In the genomic region with DNA sequence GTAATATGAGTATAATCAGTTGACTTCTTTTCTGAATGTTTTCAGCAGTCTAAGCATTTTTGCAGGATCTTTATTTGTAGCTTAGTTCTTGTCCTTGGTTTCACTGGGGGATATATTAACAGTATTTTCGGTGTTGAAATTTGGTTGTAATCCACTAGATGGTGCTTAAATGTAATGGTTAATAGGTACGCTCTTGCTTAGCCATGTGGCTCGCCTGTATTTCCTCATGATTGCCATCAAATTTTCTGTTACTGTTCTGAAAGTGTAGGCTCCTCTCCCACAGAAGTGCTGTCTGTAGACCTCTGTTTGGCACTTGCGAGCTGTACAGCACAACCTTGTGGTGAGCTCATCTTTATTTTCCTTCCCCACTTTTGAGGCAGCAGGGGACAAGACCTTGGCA, we compare ENCODE assay signal across 14 cellular contexts. TPM values are rescaled to one million over a fixed set of nuclear protein-coding genes. Genes with fewer than 3 reads are reported as not detected.
DNase-seq lines count a peak whose midpoint lies in the region; ATAC-seq and TF ChIP-seq lines count a peak whose summit lies in the region.
"Had no signal": no experiment of that assay in that cellular context is flagged by ENCODE, and none has a peak within 500 bp of the region (broad histone marks: within the 10 kb centered on the region; RNA-seq: fewer than 3 reads in every experiment).

No MANE protein-coding gene starts in this region.

- 75 to 88% methylated on average over 4 of the region's 4 CpGs for WGBS in aorta, 2 donors

- no peak for TF ChIP-seq CTCF in epithelial cell of esophagus (IDR thresholded peaks at IDR 0.05; ENCODE audit: insufficient read depth, low read depth, low read length, missing control alignments)

- intact Hi-C loops in aorta (cut with DNase I), result no loop called here

- no peaks in the 10 kb centered on the region for H3K4me1 ChIP-seq in aorta (ENCODE audit: control insufficient read depth in 1 of 2, insufficient read depth in 2 of 2, low read length in 2 of 2)
- H3K4me1 ChIP-seq: SJSA1 had no signal

- H3K27me3 ChIP-seq in aorta (ENCODE audit: control insufficient read depth in 1 of 2, insufficient read depth in 2 of 2, low read length in 1 of 2), result no peaks in the 10 kb centered on the region
- H3K27me3 ChIP-seq: SJSA1 had no signal

- no peaks in the 10 kb centered on the region for H3K36me3 ChIP-seq in aorta (ENCODE audit: control insufficient read depth in 1 of 2, insufficient read depth in 2 of 2, low read length in 1 of 2)
- H3K36me3 ChIP-seq: SJSA1 had no signal

- no peak overlapping the region for H3K4me3 ChIP-seq in Jurkat, Clone E6-1 (ENCODE audit: low read length)
- H3K4me3 ChIP-seq in epithelial cell of esophagus (ENCODE audit: low read length) (no peak overlapping the region), aorta (ENCODE audit: low read length in 2 of 2) (no peak overlapping the region)
- H3K4me3 ChIP-seq: GM23248, SJSA1 had no signal

- H3K27ac ChIP-seq in aorta (ENCODE audit: low read depth in 1 of 2, low read length in 2 of 2), result no peak overlapping the region
- H3K27ac ChIP-seq: GM23248, SJSA1 had no signal

- DNase-seq in NCI-H1694 treated with DMSO at 0.1 percent for 48 hours (lab: John Stamatoyannopoulos, UW) (peak; percentile 1), NCI-H1694 (lab: John Stamatoyannopoulos, UW) (no peak), RKO (ENCODE audit: low spot score) (peak; percentile 53), epithelial cell of esophagus (ENCODE audit: low read depth) (peak; percentile 9), aorta (no peak), KG1 (lab: John Stamatoyannopoulos, UW) (no peak), COLO668 (lab: John Stamatoyannopoulos, UW; ENCODE audit: unreplicated experiment) (no peak)
- DNase-seq in Jurkat, Clone E6-1 (ENCODE audit: low read depth, low spot score), result peak; percentile 60
- DNase-seq: DMS153; GM23248; NCI-H345; posterior cingulate gyrus; stimulated activated CD8-positive, alpha-beta memory T cell treated with anti-CD3 and anti-CD28 coated beads, Interleukin-4, amount 100 ng/mL, for 48 hours had no signal

- peaks cover 7% of the 10 kb centered on the region for H3K9me3 ChIP-seq in aorta (ENCODE audit: control insufficient read depth, low read length)
- H3K9me3 ChIP-seq: SJSA1 had no signal

- ATAC-seq in aorta (ENCODE audit: low FRiP score), result no peak

RNA-seq across cellular contexts. Expression of gene FAAH2, which starts 3.9 kb away (rescaled TPM):
- polyA plus RNA-seq in Jurkat, Clone E6-1 (2012; ENCODE audit: insufficient read depth, insufficient read length), result 1.5 TPM
- total RNA-seq in aorta, result 1 to 10 TPM in 1 of 2 donors, under 1 TPM in 1; 0.52 to 1.7 TPM
- not detected for polyA plus RNA-seq in aorta
- total RNA-seq: SJSA1 had no signal

Comparison
In these comparisons a context has a peak if more than half of its experiments do, and no peak if none do; other contexts are left out.
1. DNase-seq: peak in NCI-H1694 treated with DMSO at 0.1 percent for 48 hours (single experiment), Jurkat, Clone E6-1 (single experiment), RKO (single experiment) and epithelial cell of esophagus (single experiment); none in NCI-H1694 (single experiment), aorta (0 of 2), KG1 (single experiment) and COLO668 (single experiment).